8 cellular contexts compared by ENCODE assay signal in genomic region chr5:125835293-125836172, GRCh38.
DNase-seq lines count a peak whose midpoint lies in the region; ATAC-seq and TF ChIP-seq lines count a peak whose summit lies in the region.

No MANE protein-coding gene starts in this region.

- H3K27ac ChIP-seq in AG04450 (ENCODE audit: low read depth, low read length) (no peak overlapping the region), testis (no peak overlapping the region)

- POLR2A ChIA-PET in AG04450 (lab: Yijun Ruan, JAX) = interaction anchor here (0.6 to 0.8 kb wide), 2 partner anchors 350 to 756 kb away, joined by 3 to 4 read pairs; no protein-coding TSS in a partner anchor

- peak; percentile 79 for TF ChIP-seq CTCF in AG04450 (IDR thresholded peaks at IDR 0.05; ENCODE audit: low read depth, low read length)
- peak; percentile 59 to 81 for TF ChIP-seq CTCF in brain (conservative IDR thresholded peaks at IDR 0.05)
- peak; percentile 61 to 68 (median 63) for TF ChIP-seq CTCF in testis (IDR thresholded peaks at IDR 0.05)

- H3K4me3 Mint-ChIP-seq in brain = peak overlapping the region in 2 of 5 experiments; percentile 19 to 43
- H3K4me3 Mint-ChIP-seq in activated T-helper 17 cell treated with anti-CD3 and anti-CD28 coated beads, Interleukin-2, amount 50 U/mL, for 72 hours = no peak overlapping the region

- H3K9me3 Mint-ChIP-seq in brain = peaks cover 6 to 14% (median 7%) of the 10 kb centered on the region in 5 experiments
- H3K9me3 Mint-ChIP-seq in activated T-helper 17 cell treated with anti-CD3 and anti-CD28 coated beads, Interleukin-2, amount 50 U/mL, for 72 hours = peaks cover 3% of the 10 kb centered on the region

- peaks cover 43% of the 10 kb centered on the region for H3K4me1 Mint-ChIP-seq in brain
- H3K4me1 Mint-ChIP-seq in activated T-helper 17 cell treated with anti-CD3 and anti-CD28 coated beads, Interleukin-2, amount 50 U/mL, for 72 hours = no peaks in the 10 kb centered on the region

- intact Hi-C loops in testis (cut with DNase I; ENCODE audit: low total_unique reads) = no loop called here

- DNase-seq in AG04450 (ENCODE audit: low read depth, low spot score) (peak; percentile 10), GM19240 (ENCODE audit: insufficient read length, low spot score) (peak; percentile 3), iris pigment epithelial cell (ENCODE audit: low read depth) (peak; percentile 30), testis (peak; percentile 74), NK-92 (lab: John Stamatoyannopoulos, UW; ENCODE audit: unreplicated experiment) (no peak)

- TF ChIP-seq POLR2A in testis (IDR thresholded peaks at IDR 0.05) = no peak

- CTCF ChIA-PET in AG04450 (lab: Charles Lee) = interaction anchor here (0.6 to 2.1 kb wide), 13 partner anchors 10 to 1979 kb away, joined by 3 to 6 read pairs (median 4); no protein-coding TSS in a partner anchor

- peaks cover 5% of the 10 kb centered on the region for H3K36me3 Mint-ChIP-seq in brain
- no peaks in the 10 kb centered on the region for H3K36me3 Mint-ChIP-seq in activated T-helper 17 cell treated with anti-CD3 and anti-CD28 coated beads, Interleukin-2, amount 50 U/mL, for 72 hours (ENCODE audit: low read depth)

- H3K27me3 ChIP-seq in AG04450 (ENCODE audit: control insufficient read depth, insufficient read depth, low read length) (no peaks in the 10 kb centered on the region), testis (no peaks in the 10 kb centered on the region)

- peak overlapping the region in 4 of 5 experiments; percentile 12 to 56 (median 44) for H3K27ac Mint-ChIP-seq in brain
- no peak overlapping the region for H3K27ac Mint-ChIP-seq in activated T-helper 17 cell treated with anti-CD3 and anti-CD28 coated beads, Interleukin-2, amount 50 U/mL, for 72 hours

- ATAC-seq in HG03521 (IDR thresholded peaks at IDR 0.05; ENCODE audit: unreplicated experiment) = peak; percentile 80
- ATAC-seq in activated T-helper 17 cell treated with anti-CD3 and anti-CD28 coated beads, Interleukin-2, amount 50 U/mL, for 72 hours (replicated peaks) = no peak

- H3K36me3 ChIP-seq in testis (ENCODE audit: low read depth, missing control alignments) = no peaks in the 10 kb centered on the region

- no peaks in the 10 kb centered on the region for H3K27me3 Mint-ChIP-seq in brain
- H3K27me3 Mint-ChIP-seq in activated T-helper 17 cell treated with anti-CD3 and anti-CD28 coated beads, Interleukin-2, amount 50 U/mL, for 72 hours = no peaks in the 10 kb centered on the region

- H3K4me3 ChIP-seq in AG04450 (ENCODE audit: low read depth, low read length) (no peak overlapping the region), testis (no peak overlapping the region)

- peaks cover 6% of the 10 kb centered on the region for H3K4me1 ChIP-seq in testis

- 5 to 8% methylated on average over 11 of the region's 11 CpGs for WGBS in testis, 2 donors

- H3K9me3 ChIP-seq in AG04450 (ENCODE audit: control insufficient read depth, insufficient read depth, low read length) (no peaks in the 10 kb centered on the region), testis (no peaks in the 10 kb centered on the region)
